ENCODE assay signal across 9 cellular contexts in the genomic region with DNA sequence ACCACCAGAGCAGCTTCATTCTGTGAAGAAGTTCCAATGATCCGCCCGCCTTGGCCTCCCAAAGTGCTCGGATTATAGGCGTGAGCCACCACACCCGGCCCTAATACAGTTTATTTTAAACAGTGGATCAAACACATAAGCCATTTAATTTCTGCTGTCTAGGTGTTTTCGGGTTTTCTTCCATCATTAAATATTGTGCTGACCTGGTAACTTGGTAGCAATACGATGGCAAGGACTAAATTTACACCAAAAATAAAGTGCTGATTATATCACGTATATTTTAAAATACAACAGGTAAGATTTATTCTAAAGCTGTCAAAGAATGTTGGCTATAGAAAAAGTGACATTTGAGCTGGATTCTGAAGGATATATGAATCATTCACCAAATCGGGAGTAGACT. TPM values are rescaled to one million over a fixed set of nuclear protein-coding genes. Genes with fewer than 3 reads are reported as not detected.
DNase-seq lines count a peak whose midpoint lies in the region; FAIRE-seq and TF ChIP-seq lines count a peak whose summit lies in the region.
"Had no signal": no experiment of that assay in that cellular context is flagged by ENCODE, and none has a peak within 500 bp of the region (broad histone marks: within the 10 kb centered on the region; RNA-seq: fewer than 3 reads in every experiment).

No MANE protein-coding gene starts in this region.

- peaks cover 2% of the 10 kb centered on the region for H3K36me3 ChIP-seq in OCI-LY3 (replicated peaks; ENCODE audit: low read depth, low read length)
- H3K36me3 ChIP-seq in parathyroid adenoma (ENCODE audit: control insufficient read depth, insufficient read depth, low read length): no peaks in the 10 kb centered on the region
- H3K36me3 ChIP-seq: thyroid gland had no signal

- H3K9me3 ChIP-seq in OCI-LY3 (ENCODE audit: insufficient read depth, low read length) (no peaks in the 10 kb centered on the region), parathyroid adenoma (ENCODE audit: control insufficient read depth, low read length) (no peaks in the 10 kb centered on the region)
- H3K9me3 ChIP-seq: thyroid gland had no signal

- DNase-seq in Calu3: no peak
- DNase-seq in epithelial cell of esophagus (ENCODE audit: low read depth): peak; percentile 18
- no peak for DNase-seq in NCI-H146 treated with DMSO at 0.1 percent for 48 hours (lab: John Stamatoyannopoulos, UW; ENCODE audit: unreplicated experiment)
- no peak for DNase-seq in DMS53 treated with DMSO at 0.1 percent for 48 hours (lab: John Stamatoyannopoulos, UW; ENCODE audit: unreplicated experiment)
- DNase-seq in HTR-8/SVneo (ENCODE audit: insufficient read length, low spot score): no peak
- no peak for DNase-seq in central memory CD4-positive, alpha-beta T cell
- DNase-seq: thyroid gland had no signal

- no peak overlapping the region for H2AFZ ChIP-seq in OCI-LY3 (ENCODE audit: low read depth, low read length)
- no peak overlapping the region for H2AFZ ChIP-seq in parathyroid adenoma

- CTCF ChIA-PET in Calu3 (lab: Charles Lee): interaction anchor here (2.3 kb wide), 1 partner anchor 56 kb away, joined by 7 read pairs; a partner anchor contains a TSS

- H3K4me2 ChIP-seq in OCI-LY3 (ENCODE audit: low read length) (peak overlapping the region; percentile 78), parathyroid adenoma (ENCODE audit: low read length) (peak overlapping the region; percentile 96)

- no peak for FAIRE-seq in HTR-8/SVneo (lab: Jason Lieb, UNC)

- H3K9ac ChIP-seq in OCI-LY3 (ENCODE audit: low read length) (peak overlapping the region; percentile 82; the same call in 1 of the 2 replicates), parathyroid adenoma (no peak overlapping the region)

- H3K27ac Mint-ChIP-seq in Calu3 (ENCODE audit: unreplicated experiment): peak overlapping the region; percentile 67

- H3K79me2 ChIP-seq in OCI-LY3 (ENCODE audit: low read length) (peaks cover 63% of the 10 kb centered on the region), parathyroid adenoma (peaks cover 21% of the 10 kb centered on the region)

- TF ChIP-seq CTCF in Calu3 (IDR thresholded peaks at IDR 0.05; ENCODE audit: unreplicated experiment) (no peak), OCI-LY3 (IDR thresholded peaks at IDR 0.05; ENCODE audit: low read depth, low read length) (no peak), epithelial cell of esophagus (IDR thresholded peaks at IDR 0.05; ENCODE audit: insufficient read depth, low read depth, low read length, missing control alignments) (no peak), parathyroid adenoma (IDR thresholded peaks at IDR 0.05) (no peak)

- peaks cover 39% of the 10 kb centered on the region for H4K20me1 ChIP-seq in OCI-LY3 (ENCODE audit: insufficient read depth, low read length)

- H3K4me1 ChIP-seq in OCI-LY3 (ENCODE audit: low read length): peaks cover 16% of the 10 kb centered on the region
- no peaks in the 10 kb centered on the region for H3K4me1 ChIP-seq in parathyroid adenoma

- no TSS peak for BruUV-seq in Calu3 (replicated peaks; lab: Mats Ljungman, UMichigan)

- peaks cover 18% of the 10 kb centered on the region for H3K4me1 Mint-ChIP-seq in Calu3 (ENCODE audit: low read depth, unreplicated experiment)

- peak overlapping the region; percentile 86 for H3K4me3 ChIP-seq in OCI-LY3 (ENCODE audit: low read length)
- H3K4me3 ChIP-seq in epithelial cell of esophagus (ENCODE audit: low read length): peak overlapping the region; percentile 96
- peak overlapping the region; percentile 94 for H3K4me3 ChIP-seq in parathyroid adenoma (ENCODE audit: low read depth, low read length)

- H3K27me3 ChIP-seq in OCI-LY3 (ENCODE audit: low read depth, low read length) (0 out of 2 replicates have a peak, but pooled peaks cover under 1% of the 10 kb centered on the region), parathyroid adenoma (ENCODE audit: control insufficient read depth, insufficient read depth, low read length) (no peaks in the 10 kb centered on the region)
- H3K27me3 ChIP-seq: thyroid gland had no signal

- intact Hi-C loops in Calu3 (cut with micrococcal nuclease; ENCODE audit: unreplicated experiment): no loop called here

- peak overlapping the region; percentile 87 for H3K4me3 Mint-ChIP-seq in Calu3 (ENCODE audit: low read depth, unreplicated experiment)

- no peaks in the 10 kb centered on the region for H3K9me3 Mint-ChIP-seq in Calu3 (ENCODE audit: low read depth, unreplicated experiment)

- no peaks in the 10 kb centered on the region for H3K27me3 Mint-ChIP-seq in Calu3 (ENCODE audit: unreplicated experiment)

- H3K27ac ChIP-seq in OCI-LY3 (ENCODE audit: low read length): no peak overlapping the region
- no peak overlapping the region for H3K27ac ChIP-seq in parathyroid adenoma

- peaks cover 18% of the 10 kb centered on the region for H3K36me3 Mint-ChIP-seq in Calu3 (ENCODE audit: insufficient read depth, unreplicated experiment)

RNA-seq across cellular contexts. Expression of a gene that starts 1.3 kb away (rescaled TPM):
- 28.5 and 31.9 TPM in 2 replicates for total RNA-seq in Calu3 (2022)

RNA-seq across cellular contexts. Expression of a gene that starts 56.1 kb away (rescaled TPM):
- total RNA-seq in Calu3 (2022): 19.2 and 19.4 TPM in 2 replicates
